13 cellular contexts compared by ENCODE assay signal in the genomic region with DNA sequence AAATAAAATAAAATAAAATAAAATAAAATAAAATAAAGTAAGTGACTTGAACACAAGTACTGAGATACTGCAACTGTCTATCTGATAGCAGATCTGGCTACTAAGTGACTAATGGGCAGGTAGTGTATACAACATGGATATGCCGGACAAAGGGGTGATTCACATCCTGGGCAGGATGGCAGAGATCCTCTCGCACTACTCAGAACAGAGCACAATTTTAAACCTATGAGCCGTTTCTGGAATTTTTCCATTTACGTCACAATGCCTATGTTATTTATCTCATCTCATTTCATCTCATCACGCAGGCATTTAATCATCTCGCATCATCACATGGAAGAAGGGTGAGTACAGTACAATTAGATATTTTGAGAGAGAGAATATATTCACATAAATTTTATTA.
DNase-seq lines count a peak whose midpoint lies in the region; ATAC-seq and TF ChIP-seq lines count a peak whose summit lies in the region.
"Had no signal": no experiment of that assay in that cellular context is flagged by ENCODE, and none has a peak within 500 bp of the region (broad histone marks: within the 10 kb centered on the region; RNA-seq: fewer than 3 reads in every experiment).

No MANE protein-coding gene starts in this region.

- H3K4me3 ChIP-seq in HFF-Myc (replicated peaks; ENCODE audit: low read depth, low read length): no peak overlapping the region
- H3K4me3 ChIP-seq in SJSA1: no peak overlapping the region
- H3K4me3 ChIP-seq in epithelial cell of proximal tubule (ENCODE audit: low read depth, low read length): no peak overlapping the region
- no peak overlapping the region for H3K4me3 ChIP-seq in skeletal muscle cell (ENCODE audit: low read depth, low read length)
- no peak overlapping the region for H3K4me3 ChIP-seq in WERI-Rb-1 (ENCODE audit: low read depth, low read length)
- H3K4me3 ChIP-seq: skin epidermis had no signal

- no peak overlapping the region for H3K27ac Mint-ChIP-seq in activated CD4-positive, alpha-beta T cell treated with anti-CD3 and anti-CD28 coated beads, Interleukin-2, amount 10 ng/mL, durations not matched to agents 24 days and 14 days
- H3K27ac Mint-ChIP-seq: activated T-cell treated with anti-CD3 and anti-CD28 coated beads, Interleukin-2, amount 50 U/mL, for 24 hours; CD4-positive, alpha-beta memory T cell; memory B cell had no signal

- intact Hi-C loops in activated CD4-positive, alpha-beta T cell treated with anti-CD3 and anti-CD28 coated beads, Interleukin-2, amount 10 ng/mL, durations not matched to agents 24 days and 14 days (cut with micrococcal nuclease): no loop called here

- no peaks in the 10 kb centered on the region for H3K9me3 Mint-ChIP-seq in activated CD4-positive, alpha-beta T cell treated with anti-CD3 and anti-CD28 coated beads, Interleukin-2, amount 10 ng/mL, durations not matched to agents 24 days and 14 days
- H3K9me3 Mint-ChIP-seq: activated T-cell treated with anti-CD3 and anti-CD28 coated beads, Interleukin-2, amount 50 U/mL, for 24 hours; CD4-positive, alpha-beta memory T cell had no signal

- H3K4me3 Mint-ChIP-seq in activated CD4-positive, alpha-beta T cell treated with anti-CD3 and anti-CD28 coated beads, Interleukin-2, amount 10 ng/mL, durations not matched to agents 24 days and 14 days: no peak overlapping the region
- H3K4me3 Mint-ChIP-seq: activated T-cell treated with anti-CD3 and anti-CD28 coated beads, Interleukin-2, amount 50 U/mL, for 24 hours; CD4-positive, alpha-beta memory T cell; memory B cell had no signal

- DNase-seq in HFF-Myc (ENCODE audit: extremely low read depth, low read depth): peak; percentile 38
- DNase-seq in SJSA1 (ENCODE audit: low read depth in 1 of 2, low spot score in 2 of 2): peak; percentile 34 to 49
- peak; percentile 45 for DNase-seq in epithelial cell of proximal tubule (ENCODE audit: low read depth)
- DNase-seq in skeletal muscle cell (ENCODE audit: low read depth): peak; percentile 45
- DNase-seq in WERI-Rb-1: no peak
- DNase-seq in activated CD4-positive, alpha-beta T cell treated with anti-CD3 and anti-CD28 coated beads, Interleukin-2, amount 10 ng/mL, durations not matched to agents 24 days and 14 days: no peak
- DNase-seq: activated CD4-positive, alpha-beta T cell treated with anti-CD3 and anti-CD28 coated beads for 4 hours; activated T-cell treated with anti-CD3 and anti-CD28 coated beads, Interleukin-2, amount 50 U/mL, for 24 hours; CD4-positive, alpha-beta memory T cell; T-helper 1 cell had no signal

- no peak for ATAC-seq in HG03439 (IDR thresholded peaks at IDR 0.05; ENCODE audit: unreplicated experiment)

- no peaks in the 10 kb centered on the region for H3K9me3 ChIP-seq in SJSA1 (replicated peaks)
- H3K9me3 ChIP-seq in WERI-Rb-1 (ENCODE audit: severe bottlenecking): no peaks in the 10 kb centered on the region

- no peaks in the 10 kb centered on the region; the same call in 1 of the 2 replicates for H3K4me1 ChIP-seq in SJSA1 (replicated peaks)

- TF ChIP-seq CTCF in HFF-Myc (IDR thresholded peaks at IDR 0.05; ENCODE audit: low read depth, low read length, missing control alignments) (no peak), epithelial cell of proximal tubule (conservative IDR thresholded peaks at IDR 0.05; ENCODE audit: low read depth, low read length) (no peak), WERI-Rb-1 (IDR thresholded peaks at IDR 0.05; ENCODE audit: low read depth, low read length) (no peak)

- no peaks in the 10 kb centered on the region for H3K36me3 Mint-ChIP-seq in activated CD4-positive, alpha-beta T cell treated with anti-CD3 and anti-CD28 coated beads, Interleukin-2, amount 10 ng/mL, durations not matched to agents 24 days and 14 days (ENCODE audit: low read depth)
- H3K36me3 Mint-ChIP-seq: CD4-positive, alpha-beta memory T cell; memory B cell had no signal

- H3K4me1 Mint-ChIP-seq in activated CD4-positive, alpha-beta T cell treated with anti-CD3 and anti-CD28 coated beads, Interleukin-2, amount 10 ng/mL, durations not matched to agents 24 days and 14 days: no peaks in the 10 kb centered on the region
- H3K4me1 Mint-ChIP-seq: CD4-positive, alpha-beta memory T cell; memory B cell had no signal

- H3K27me3 Mint-ChIP-seq in activated CD4-positive, alpha-beta T cell treated with anti-CD3 and anti-CD28 coated beads, Interleukin-2, amount 10 ng/mL, durations not matched to agents 24 days and 14 days: peaks cover 28% of the 10 kb centered on the region

- no peaks in the 10 kb centered on the region for H3K27me3 ChIP-seq in SJSA1 (replicated peaks)
- peaks cover 20% of the 10 kb centered on the region for H3K27me3 ChIP-seq in WERI-Rb-1 (ENCODE audit: insufficient read depth, low read depth, severe bottlenecking)

- H3K27ac ChIP-seq in SJSA1 (peak overlapping the region; percentile 40), WERI-Rb-1 (no peak overlapping the region)
- H3K27ac ChIP-seq: skin epidermis had no signal

- H3K36me3 ChIP-seq in SJSA1 (no peaks in the 10 kb centered on the region), WERI-Rb-1 (no peaks in the 10 kb centered on the region)

Comparison
In these comparisons a context has a peak if more than half of its experiments do, and no peak if none do; other contexts are left out.
1. DNase-seq: peak in HFF-Myc (single experiment), SJSA1 (2 of 2), epithelial cell of proximal tubule (single experiment) and skeletal muscle cell (single experiment); none in WERI-Rb-1 (single experiment) and activated CD4-positive, alpha-beta T cell treated with anti-CD3 and anti-CD28 coated beads, Interleukin-2, amount 10 ng/mL, durations not matched to agents 24 days and 14 days (single experiment).